Comparison of ENCODE assay signal across 8 cellular contexts in genomic region chrX:45769919-45770582, GRCh38.
DNase-seq lines count a peak whose midpoint lies in the region; ATAC-seq, FAIRE-seq and TF ChIP-seq lines count a peak whose summit lies in the region.

No MANE protein-coding gene starts in this region.

- H3K4me1 ChIP-seq in ovary (ENCODE audit: insufficient read depth) = peaks cover 3% of the 10 kb centered on the region

- no peaks in the 10 kb centered on the region for H3K27me3 Mint-ChIP-seq in activated CD4-positive, alpha-beta memory T cell treated with anti-CD3 and anti-CD28 coated beads for 36 hours

- CTCF ChIA-PET in activated CD4-positive, alpha-beta memory T cell treated with anti-CD3 and anti-CD28 coated beads for 36 hours (lab: Charles Lee) = interaction anchor here (0.8 to 1.4 kb wide), 5 partner anchors 11 to 60 kb away, joined by 3 to 7 read pairs (median 4); no protein-coding TSS in a partner anchor

- POLR2A ChIA-PET in activated CD4-positive, alpha-beta memory T cell treated with anti-CD3 and anti-CD28 coated beads for 36 hours (lab: Charles Lee) = interaction anchor here (0.7 to 7.4 kb wide), 17 partner anchors 11 to 149 kb away, joined by 3 to 64 read pairs (median 5); no protein-coding TSS in a partner anchor

- peak overlapping the region; percentile 17 to 58 for H3K27ac ChIP-seq in ovary

- peak; percentile 23 for TF ChIP-seq POLR2A in ovary (IDR thresholded peaks at IDR 0.05)

- no peak for FAIRE-seq in HTR-8/SVneo (lab: Jason Lieb, UNC)

- no peak for TF ChIP-seq EP300 in ovary (IDR thresholded peaks at IDR 0.05)

- H3K36me3 ChIP-seq in ovary = no peaks in the 10 kb centered on the region

- H3K27me3 ChIP-seq in ovary = no peaks in the 10 kb centered on the region

- H3K4me3 ChIP-seq in GM08714 (ENCODE audit: low read length) = peak overlapping the region; percentile 84
- H3K4me3 ChIP-seq in fibroblast of pulmonary artery (replicated peaks; ENCODE audit: low read depth, low read length) = peak overlapping the region; percentile 75
- H3K4me3 ChIP-seq in ovary = peak overlapping the region; percentile 38

- ATAC-seq in GM21529 (IDR thresholded peaks at IDR 0.05; ENCODE audit: unreplicated experiment) = peak; percentile 71

- peaks cover 54% of the 10 kb centered on the region for H3K4me1 Mint-ChIP-seq in activated CD4-positive, alpha-beta memory T cell treated with anti-CD3 and anti-CD28 coated beads for 36 hours (ENCODE audit: low read depth)

- peaks cover 42% of the 10 kb centered on the region for H3K36me3 Mint-ChIP-seq in activated CD4-positive, alpha-beta memory T cell treated with anti-CD3 and anti-CD28 coated beads for 36 hours

- H3K9me3 Mint-ChIP-seq in activated CD4-positive, alpha-beta memory T cell treated with anti-CD3 and anti-CD28 coated beads for 36 hours = no peaks in the 10 kb centered on the region

- H3K27ac Mint-ChIP-seq in activated CD4-positive, alpha-beta memory T cell treated with anti-CD3 and anti-CD28 coated beads for 36 hours = peak overlapping the region; percentile 95

- DNase-seq in HTR-8/SVneo (ENCODE audit: insufficient read length, low spot score) = peak; percentile 41
- DNase-seq in activated CD4-positive, alpha-beta memory T cell treated with anti-CD3 and anti-CD28 coated beads for 36 hours = peak; percentile 63
- DNase-seq in fibroblast of pulmonary artery (ENCODE audit: low read depth) = peak; percentile 91
- peak; percentile 66 to 79 (median 76) for DNase-seq in ovary
- no peak for DNase-seq in NCI-H748 (lab: John Stamatoyannopoulos, UW; ENCODE audit: unreplicated experiment)
- DNase-seq in NCI-H345 (lab: John Stamatoyannopoulos, UW) = no peak

- H3K4me3 Mint-ChIP-seq in activated CD4-positive, alpha-beta memory T cell treated with anti-CD3 and anti-CD28 coated beads for 36 hours = peak overlapping the region; percentile 84

- no peak for TF ChIP-seq CTCF in fibroblast of pulmonary artery (IDR thresholded peaks at IDR 0.05; ENCODE audit: low read length, missing control alignments)
- no peak for TF ChIP-seq CTCF in ovary (IDR thresholded peaks at IDR 0.05)

- 27 to 33% (median 33%) methylated on average over 13 of the region's 13 CpGs for WGBS in ovary, 3 donors

- intact Hi-C loops in activated CD4-positive, alpha-beta memory T cell treated with anti-CD3 and anti-CD28 coated beads for 36 hours (cut with micrococcal nuclease) = loop anchor here (1.0 to 10.0 kb wide), 3 partner anchors 8 to 805 kb away; partner anchors contain the start of gene CHST7
- intact Hi-C loops in ovary (cut with DNase I) = loop anchor here in 1 of 4 donors (10.0 kb wide), 1 partner anchor 255 kb away; no protein-coding TSS in a partner anchor

- H3K9me3 ChIP-seq in ovary = no peaks in the 10 kb centered on the region

Comparison
In these comparisons a context has a peak if more than half of its experiments do, and no peak if none do; other contexts are left out.
1. DNase-seq: peak in HTR-8/SVneo (single experiment), activated CD4-positive, alpha-beta memory T cell treated with anti-CD3 and anti-CD28 coated beads for 36 hours (single experiment), fibroblast of pulmonary artery (single experiment) and ovary (5 of 5); none in NCI-H748 (single experiment) and NCI-H345 (single experiment).
2. Peak in every context shown above with its lines, with median percentiles within 50 percentile points of each other: H3K4me3 ChIP-seq.